ENCODE assay signal across 8 cellular contexts in genomic region chr4:47531241-47531953, GRCh38. TPM values are rescaled to one million over a fixed set of nuclear protein-coding genes. Genes with fewer than 3 reads are reported as not detected.
DNase-seq lines count a peak whose midpoint lies in the region; ATAC-seq lines count a peak whose summit lies in the region.

No MANE protein-coding gene starts in this region.

- peak; percentile 100 for ATAC-seq in GM18861 (IDR thresholded peaks at IDR 0.05; ENCODE audit: unreplicated experiment)
- peak; percentile 99 for ATAC-seq in HG02798 (IDR thresholded peaks at IDR 0.05; ENCODE audit: poor library complexity, unreplicated experiment)
- peak; percentile 80 for ATAC-seq in right cardiac atrium

- no peaks in the 10 kb centered on the region for H3K9me3 ChIP-seq in right cardiac atrium (ENCODE audit: control insufficient read depth, low read length)

- H3K4me3 ChIP-seq in right cardiac atrium (ENCODE audit: low read length), result no peak overlapping the region

- WGBS in right cardiac atrium, result 55% methylated on average over 2 of the region's 2 CpGs

- intact Hi-C loops in right cardiac atrium (cut with DNase I), result no loop called here

- peak; percentile 77 for DNase-seq in NOMO-1 treated with dmso at 0.1 percent for 144 hours (lab: John Stamatoyannopoulos, UW; ENCODE audit: unreplicated experiment)
- peak; percentile 70 for DNase-seq in activated effector memory CD4-positive, alpha-beta T cell treated with anti-CD3 and anti-CD28 coated beads, Interleukin-2, amount 50 U/mL, for 16 hours
- peak in 1 of 3 donors; percentile 40 for DNase-seq in right cardiac atrium
- DNase-seq in stimulated activated CD4-positive, alpha-beta T cell treated with anti-CD3 and anti-CD28 coated beads, TNF-alpha, amount 100 ng/mL, for 24 hours (ENCODE audit: low read depth in 3 of 3), result peak in 2 of 3 experiments; percentile 5 to 26
- no peak for DNase-seq in putamen (ENCODE audit: low spot score)
- DNase-seq in NCI-H446 (lab: John Stamatoyannopoulos, UW), result no peak

- no peaks in the 10 kb centered on the region for H3K27me3 ChIP-seq in right cardiac atrium (ENCODE audit: control insufficient read depth, insufficient read depth)

- peaks cover 8% of the 10 kb centered on the region for H3K4me1 ChIP-seq in right cardiac atrium (ENCODE audit: control insufficient read depth, insufficient read depth, low read length)

- peak overlapping the region; percentile 39 for H3K27ac ChIP-seq in right cardiac atrium (ENCODE audit: low read length)

RNA-seq across cellular contexts. Expression of gene ATP10D, which starts 46.3 kb away (rescaled TPM):
- 10 to 100 TPM; 10.3 to 11.8 (median 11.3) TPM for total RNA-seq in right cardiac atrium
- 3.1 TPM for polyA plus RNA-seq in right cardiac atrium

Comparison
In these comparisons a context has a peak if more than half of its experiments do, and no peak if none do; other contexts are left out.
1. DNase-seq: peak in NOMO-1 treated with dmso at 0.1 percent for 144 hours (single experiment), activated effector memory CD4-positive, alpha-beta T cell treated with anti-CD3 and anti-CD28 coated beads, Interleukin-2, amount 50 U/mL, for 16 hours (single experiment) and stimulated activated CD4-positive, alpha-beta T cell treated with anti-CD3 and anti-CD28 coated beads, TNF-alpha, amount 100 ng/mL, for 24 hours (2 of 3); none in putamen (single experiment) and NCI-H446 (0 of 2).
2. Peak in every context shown above with its lines, with median percentiles within 50 percentile points of each other: ATAC-seq.